In genomic region chr5:40446910-40447309, GRCh38 we compare ENCODE assay signal across 10 cellular contexts.
A peak's percentile ranks its signal among the peaks of the same experiment; 100 is the strongest.
DNase-seq lines count a peak whose midpoint lies in the region; ATAC-seq and TF ChIP-seq lines count a peak whose summit lies in the region.
"Had no signal": no experiment of that assay in that cellular context is flagged by ENCODE, and none has a peak within 500 bp of the region (broad histone marks: within the 10 kb centered on the region; RNA-seq: fewer than 3 reads in every experiment).

No MANE protein-coding gene starts in this region.

- peaks cover 6% of the 10 kb centered on the region for H3K36me3 Mint-ChIP-seq in chondrocyte (ENCODE audit: low read depth)

- H3K4me1 Mint-ChIP-seq in chondrocyte (ENCODE audit: low read depth), result peaks cover 18% of the 10 kb centered on the region

- DNase-seq in EL, result peak; percentile 80
- DNase-seq in M059J (ENCODE audit: low read depth), result peak; percentile 90
- DNase-seq in chondrocyte (ENCODE audit: low spot score), result no peak
- peak; percentile 59 for DNase-seq in myocyte (ENCODE audit: low read depth)
- no peak for DNase-seq in UCSD-AML1 (lab: John Stamatoyannopoulos, UW; ENCODE audit: unreplicated experiment)
- DNase-seq in ureter (ENCODE audit: low spot score), result no peak
- no peak for DNase-seq in NCI-H2171 (lab: John Stamatoyannopoulos, UW)
- DNase-seq: Right ventricle myocardium superior; stimulated activated naive CD4-positive, alpha-beta T cell treated with Interleukin-2 at 50 U/mL for 16 hours had no signal

- ATAC-seq in GM19351 (IDR thresholded peaks at IDR 0.05; ENCODE audit: unreplicated experiment), result no peak

- TF ChIP-seq CTCF in chondrocyte (IDR thresholded peaks at IDR 0.05), result no peak

- no peak overlapping the region for H3K4me3 Mint-ChIP-seq in chondrocyte (ENCODE audit: unreplicated experiment)

- H3K27ac Mint-ChIP-seq in chondrocyte (ENCODE audit: unreplicated experiment), result peak overlapping the region; percentile 43

- H3K27me3 Mint-ChIP-seq in chondrocyte (ENCODE audit: low read depth), result no peaks in the 10 kb centered on the region

- H3K9me3 Mint-ChIP-seq in chondrocyte (ENCODE audit: low read depth), result peaks cover 42% of the 10 kb centered on the region

Comparison
In these comparisons a context has a peak if more than half of its experiments do, and no peak if none do; other contexts are left out.
1. DNase-seq: peak in EL (single experiment), M059J (single experiment) and myocyte (single experiment); none in chondrocyte (single experiment), UCSD-AML1 (single experiment), ureter (single experiment) and NCI-H2171 (single experiment).